ENCODE assay signal across 17 cellular contexts in the genomic region with DNA sequence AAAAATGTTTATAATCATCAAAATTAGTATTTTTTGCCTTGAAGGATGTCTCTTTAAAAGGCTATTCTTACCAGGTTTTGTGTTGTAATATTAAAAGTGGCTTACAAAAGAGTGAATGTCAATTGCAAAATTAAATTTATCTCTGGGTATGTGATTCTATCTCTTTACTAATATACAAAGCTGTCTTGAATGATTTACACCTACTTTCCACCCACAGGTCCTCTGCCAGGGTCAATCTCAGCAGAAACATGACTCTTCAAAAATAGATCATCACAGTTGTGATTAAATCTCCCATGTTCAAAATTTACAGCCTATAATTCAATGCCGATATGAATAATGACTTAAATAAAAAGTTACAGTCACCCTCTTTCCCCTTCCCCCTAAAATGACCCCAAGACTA.
A peak's percentile ranks its signal among the peaks of the same experiment; 100 is the strongest.
DNase-seq lines count a peak whose midpoint lies in the region; FAIRE-seq and TF ChIP-seq lines count a peak whose summit lies in the region.
"Had no signal": no experiment of that assay in that cellular context is flagged by ENCODE, and none has a peak within 500 bp of the region (broad histone marks: within the 10 kb centered on the region; RNA-seq: fewer than 3 reads in every experiment).

No MANE protein-coding gene starts in this region.

- H3K9ac ChIP-seq in astrocyte (ENCODE audit: low read length), result no peak overlapping the region
- H3K9ac ChIP-seq: BLaER1 treated with 17β-estradiol and CSF1 and Interleukin-3, amounts not matched to agents 10 nM and 100 nM had no signal

- peaks cover 51% of the 10 kb centered on the region for H3K4me1 Mint-ChIP-seq in astrocyte (ENCODE audit: low read depth, unreplicated experiment)
- H3K4me1 Mint-ChIP-seq in nephron, result peaks cover 40% of the 10 kb centered on the region
- H3K4me1 Mint-ChIP-seq: IgD-negative memory B cell had no signal

- H3K27ac ChIP-seq in astrocyte (ENCODE audit: low read depth, low read length), result no peak overlapping the region
- H3K27ac ChIP-seq in uterus, result peak overlapping the region; percentile 79 to 80
- H3K27ac ChIP-seq: BLaER1 treated with 17β-estradiol and CSF1 and Interleukin-3, amounts not matched to agents 10 nM and 100 nM; PC-9 had no signal

- H3K36me3 ChIP-seq in astrocyte (ENCODE audit: insufficient read depth, low read length), result no peaks in the 10 kb centered on the region
- H3K36me3 ChIP-seq in uterus, result no peaks in the 10 kb centered on the region

- H3K79me2 ChIP-seq in astrocyte (ENCODE audit: insufficient read depth, low read length), result no peaks in the 10 kb centered on the region

- TF ChIP-seq CTCF in astrocyte (IDR thresholded peaks at IDR 0.05; ENCODE audit: insufficient read depth, low read depth, low read length) (no peak), nephron (IDR thresholded peaks at IDR 0.05; ENCODE audit: unreplicated experiment in 3 of 3) (no peak), uterus (IDR thresholded peaks at IDR 0.05) (no peak)

- H3K4me3 Mint-ChIP-seq in astrocyte (ENCODE audit: unreplicated experiment), result no peak overlapping the region
- peak overlapping the region; percentile 1 to 5 (median 4) for H3K4me3 Mint-ChIP-seq in nephron
- H3K4me3 Mint-ChIP-seq: IgD-negative memory B cell had no signal

- H3K36me3 Mint-ChIP-seq in astrocyte (ENCODE audit: low read depth, unreplicated experiment) (no peaks in the 10 kb centered on the region), nephron (ENCODE audit: low read depth) (peaks cover 6% of the 10 kb centered on the region)
- H3K36me3 Mint-ChIP-seq: IgD-negative memory B cell had no signal

- H3K4me3 ChIP-seq in astrocyte (ENCODE audit: insufficient read depth, low read depth, low read length) (no peak overlapping the region), uterus (no peak overlapping the region)
- H3K4me3 ChIP-seq: BLaER1 treated with 17β-estradiol and CSF1 and Interleukin-3, amounts not matched to agents 10 nM and 100 nM; PC-9 had no signal

- no peaks in the 10 kb centered on the region for H3K27me3 ChIP-seq in astrocyte (ENCODE audit: insufficient read depth, low read length)
- H3K27me3 ChIP-seq in uterus, result no peaks in the 10 kb centered on the region
- H3K27me3 ChIP-seq: BLaER1 treated with 17β-estradiol and CSF1 and Interleukin-3, amounts not matched to agents 10 nM and 100 nM had no signal

- H3K9me3 ChIP-seq in astrocyte (ENCODE audit: insufficient read depth, low read depth, low read length), result no peaks in the 10 kb centered on the region
- no peaks in the 10 kb centered on the region for H3K9me3 ChIP-seq in uterus

- DNase-seq in NCI-H2227 treated with DMSO at 0.1 percent for 48 hours (lab: John Stamatoyannopoulos, UW), result peak; percentile 77
- no peak for DNase-seq in NCI-H2227 (lab: John Stamatoyannopoulos, UW; ENCODE audit: unreplicated experiment)
- DNase-seq in astrocyte (ENCODE audit: low read depth), result no peak
- DNase-seq in uterus, result no peak
- no peak for DNase-seq in mesenteric fat pad (ENCODE audit: low spot score)
- DNase-seq in NCI-H2107 (lab: John Stamatoyannopoulos, UW), result no peak
- DNase-seq in foreskin melanocyte, result no peak
- DNase-seq: 8988T, DMS153, NCI-H1436, NCI-H2081, NCI-H345, PC-9 had no signal

- H3K4me1 ChIP-seq in astrocyte (ENCODE audit: insufficient read depth, low read length) (peaks cover 27% of the 10 kb centered on the region), uterus (peaks cover 11 to 18% of the 10 kb centered on the region in 2 donors)

- H4K20me1 ChIP-seq in astrocyte (ENCODE audit: insufficient read depth, low read length), result no peaks in the 10 kb centered on the region
- H4K20me1 ChIP-seq: BLaER1 treated with 17β-estradiol and CSF1 and Interleukin-3, amounts not matched to agents 10 nM and 100 nM had no signal

- TF ChIP-seq POLR2A in uterus (IDR thresholded peaks at IDR 0.05), result no peak

- no peak overlapping the region for H3K4me2 ChIP-seq in astrocyte (ENCODE audit: low read length)
- H3K4me2 ChIP-seq: PC-9 had no signal

- no peaks in the 10 kb centered on the region for H3K27me3 Mint-ChIP-seq in astrocyte (ENCODE audit: low read depth, unreplicated experiment)
- H3K27me3 Mint-ChIP-seq in nephron (ENCODE audit: low read depth), result no peaks in the 10 kb centered on the region

- no peaks in the 10 kb centered on the region for H3K9me3 Mint-ChIP-seq in astrocyte (ENCODE audit: unreplicated experiment)
- peaks cover 2% of the 10 kb centered on the region for H3K9me3 Mint-ChIP-seq in nephron
- H3K9me3 Mint-ChIP-seq: IgD-negative memory B cell had no signal

- FAIRE-seq in astrocyte (lab: Jason Lieb, UNC), result no peak
- FAIRE-seq: H54 had no signal

- intact Hi-C loops in uterus (cut with DNase I; ENCODE audit: low total_unique reads), result no loop called here

- H3K27ac Mint-ChIP-seq in astrocyte (ENCODE audit: unreplicated experiment) (peak overlapping the region; percentile 94), nephron (peak overlapping the region; percentile 93 to 96 (median 93))
- H3K27ac Mint-ChIP-seq: IgD-negative memory B cell had no signal

- H2AFZ ChIP-seq in astrocyte (ENCODE audit: low read depth, low read length), result no peak overlapping the region
- H2AFZ ChIP-seq: PC-9 had no signal
